In the genomic region with DNA sequence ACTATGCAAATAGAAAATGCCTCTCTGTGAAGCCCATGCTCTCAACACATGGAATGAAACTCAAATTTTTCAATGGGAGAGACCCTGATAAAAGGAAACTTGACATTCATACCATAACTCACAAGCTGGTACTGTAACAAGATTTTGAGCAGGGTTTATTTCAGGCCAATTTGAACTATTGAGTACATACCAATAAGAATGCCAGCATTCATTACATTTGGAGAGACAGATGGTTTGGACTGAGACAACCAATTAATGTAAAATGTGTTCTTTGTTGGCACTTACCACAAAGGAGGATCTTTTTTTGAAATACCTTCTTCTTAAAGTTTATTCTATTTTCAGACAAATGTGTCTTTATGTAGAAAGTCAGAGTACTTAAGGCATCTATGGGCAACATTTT, we compare ENCODE assay signal across 28 cellular contexts.
"Had no signal": no experiment of that assay in that cellular context is flagged by ENCODE, and none has a peak within 500 bp of the region (broad histone marks: within the 10 kb centered on the region; RNA-seq: fewer than 3 reads in every experiment).

No MANE protein-coding gene starts in this region.

- H3K36me3 Mint-ChIP-seq: naive thymus-derived CD8-positive, alpha-beta T cell; neural progenitor cell; stimulated activated memory B cell treated with anti-CD40 and anti-IgM and Interleukin-4, amounts not matched to agents 10 μg/mL and 1 μg/mL and 100 μg/mL, for 72 hours; type B pancreatic cell had no signal

- H3K4me1 Mint-ChIP-seq: immature natural killer cell; naive thymus-derived CD8-positive, alpha-beta T cell; nephron; neural progenitor cell; stimulated activated memory B cell treated with anti-CD40 and anti-IgM and Interleukin-4, amounts not matched to agents 10 μg/mL and 1 μg/mL and 100 μg/mL, for 72 hours; stimulated activated naive CD8-positive, alpha-beta T cell treated with anti-CD3 and anti-CD28 coated beads, Interleukin-15, amount 100 ng/mL, for 72 hours had no signal

- H3K27ac ChIP-seq: left lung, lower lobe of right lung, neural progenitor cell, neutrophil, parathyroid adenoma, right atrium auricular region, right lobe of liver, tibial nerve, uterus had no signal

- H3K36me3 ChIP-seq: left lung, lower lobe of right lung, neural progenitor cell, neutrophil, right atrium auricular region, right lobe of liver, tibial nerve, uterus had no signal

- H3K27ac Mint-ChIP-seq: immature natural killer cell; naive thymus-derived CD8-positive, alpha-beta T cell; neural progenitor cell; stimulated activated memory B cell treated with anti-CD40 and anti-IgM and Interleukin-4, amounts not matched to agents 10 μg/mL and 1 μg/mL and 100 μg/mL, for 72 hours; stimulated activated naive CD8-positive, alpha-beta T cell treated with anti-CD3 and anti-CD28 coated beads, Interleukin-15, amount 100 ng/mL, for 72 hours; type B pancreatic cell had no signal

- FAIRE-seq: islet of Langerhans, kidney had no signal

- H3K9me3 Mint-ChIP-seq: neural progenitor cell; stimulated activated memory B cell treated with anti-CD40 and anti-IgM and Interleukin-4, amounts not matched to agents 10 μg/mL and 1 μg/mL and 100 μg/mL, for 72 hours; type B pancreatic cell had no signal

- H3K4me3 Mint-ChIP-seq: immature natural killer cell; naive thymus-derived CD8-positive, alpha-beta T cell; nephron; neural progenitor cell; stimulated activated memory B cell treated with anti-CD40 and anti-IgM and Interleukin-4, amounts not matched to agents 10 μg/mL and 1 μg/mL and 100 μg/mL, for 72 hours; stimulated activated naive CD8-positive, alpha-beta T cell treated with anti-CD3 and anti-CD28 coated beads, Interleukin-15, amount 100 ng/mL, for 72 hours; type B pancreatic cell had no signal

- H3K27me3 ChIP-seq: left lung, neural progenitor cell, neutrophil, right atrium auricular region, right lobe of liver, tibial nerve, uterus had no signal

- H3K9ac ChIP-seq: neural progenitor cell, parathyroid adenoma had no signal

- H2AFZ ChIP-seq: neural progenitor cell, parathyroid adenoma had no signal

- ATAC-seq: left colon; left lung; lower lobe of right lung; naive thymus-derived CD8-positive, alpha-beta T cell; right lobe of liver; stimulated activated memory B cell treated with anti-CD40 and anti-IgM and Interleukin-4, amounts not matched to agents 10 μg/mL and 1 μg/mL and 100 μg/mL, for 72 hours; stimulated activated naive CD8-positive, alpha-beta T cell treated with anti-CD3 and anti-CD28 coated beads, Interleukin-15, amount 100 ng/mL, for 72 hours had no signal

- H3K9me3 ChIP-seq: neutrophil, right atrium auricular region, right lobe of liver, tibial nerve, uterus had no signal

- H3K27me3 Mint-ChIP-seq: naive thymus-derived CD8-positive, alpha-beta T cell; stimulated activated memory B cell treated with anti-CD40 and anti-IgM and Interleukin-4, amounts not matched to agents 10 μg/mL and 1 μg/mL and 100 μg/mL, for 72 hours; stimulated activated naive CD8-positive, alpha-beta T cell treated with anti-CD3 and anti-CD28 coated beads, Interleukin-15, amount 100 ng/mL, for 72 hours; type B pancreatic cell had no signal

- DNase-seq: immature natural killer cell; kidney; left colon; left lung; lower lobe of right lung; mammary epithelial cell; mesenchymal stem cell; naive thymus-derived CD8-positive, alpha-beta T cell; occipital lobe; right lobe of liver; stimulated activated CD4-positive, alpha-beta T cell treated with anti-CD3 and anti-CD28 coated beads, Interleukin-1b, Interleukin-23, amount 100 ng/mL, for 48 hours; stimulated activated CD4-positive, alpha-beta T cell treated with anti-CD3 and anti-CD28 coated beads, Interleukin-2, amount 100 ng/mL, for 48 hours; stimulated activated CD4-positive, alpha-beta T cell treated with anti-CD3 and anti-CD28 coated beads, Interleukin-4, amount 100 ng/mL, for 4 hours; stimulated activated CD8-positive, alpha-beta memory T cell treated with anti-CD3 and anti-CD28 coated beads, Interleukin-4, amount 100 ng/mL, for 48 hours; stimulated activated naive CD4-positive, alpha-beta T cell treated with Interleukin-2 at 50 U/mL for 16 hours; stimulated activated naive CD8-positive, alpha-beta T cell treated with anti-CD3 and anti-CD28 coated beads, Interleukin-15, amount 100 ng/mL, for 72 hours; substantia nigra; uterus had no signal

- H3K4me3 ChIP-seq: left lung, lower lobe of right lung, neural progenitor cell, right atrium auricular region, right lobe of liver, smooth muscle cell, tibial nerve, uterus had no signal

- H3K4me2 ChIP-seq: neural progenitor cell, smooth muscle cell had no signal

- H3K4me1 ChIP-seq: left lung, lower lobe of right lung, neural progenitor cell, parathyroid adenoma, right atrium auricular region, right lobe of liver, tibial nerve, uterus had no signal

- H3K79me2 ChIP-seq: parathyroid adenoma had no signal
